20 cellular contexts compared by ENCODE assay signal in genomic region chr12:129296636-129297035, GRCh38.
"Had no signal": no experiment of that assay in that cellular context is flagged by ENCODE, and none has a peak within 500 bp of the region (broad histone marks: within the 10 kb centered on the region; RNA-seq: fewer than 3 reads in every experiment).

No MANE protein-coding gene starts in this region.

- H3K36me3 ChIP-seq: esophagus muscularis mucosa, gastrocnemius medialis, heart right ventricle, left lung, lower lobe of right lung had no signal

- H3K9me3 ChIP-seq: gastrocnemius medialis, left lung, mucosa of descending colon had no signal

- H3K36me3 Mint-ChIP-seq: mesothelial cell of epicardium; naive B cell; naive thymus-derived CD8-positive, alpha-beta T cell had no signal

- H3K27me3 ChIP-seq: dorsolateral prefrontal cortex, esophagus muscularis mucosa, gastrocnemius medialis, left lung had no signal

- H3K4me1 Mint-ChIP-seq: mesothelial cell of epicardium; naive B cell; naive thymus-derived CD8-positive, alpha-beta T cell had no signal

- H3K4me1 ChIP-seq: esophagus muscularis mucosa, gastrocnemius medialis, heart right ventricle, left lung, lower lobe of right lung had no signal

- H3K27ac Mint-ChIP-seq: mesothelial cell of epicardium; naive B cell; naive thymus-derived CD8-positive, alpha-beta T cell had no signal

- H3K27ac ChIP-seq: coronary artery, dorsolateral prefrontal cortex, esophagus muscularis mucosa, gastrocnemius medialis, heart right ventricle, left lung, lower lobe of right lung had no signal

- H3K4me3 Mint-ChIP-seq: mesothelial cell of epicardium; naive B cell; naive thymus-derived CD8-positive, alpha-beta T cell had no signal

- H3K4me3 ChIP-seq: coronary artery, dorsolateral prefrontal cortex, esophagus muscularis mucosa, gastrocnemius medialis, heart right ventricle, left lung, lower lobe of right lung, mucosa of descending colon had no signal

- ATAC-seq: gastrocnemius medialis; heart right ventricle; left cardiac atrium; left lung; left ventricle myocardium superior; lower lobe of right lung; mucosa of descending colon; naive thymus-derived CD8-positive, alpha-beta T cell had no signal

- DNase-seq: dermis blood vessel endothelial cell; dorsolateral prefrontal cortex; effector CD4-positive, alpha-beta T cell; effector memory CD4-positive, alpha-beta T cell; foreskin melanocyte; gastrocnemius medialis; glutamatergic neuron; heart right ventricle; hippocampal formation; left cardiac atrium; left lung; left ventricle myocardium superior; lower lobe of right lung; mesenchymal stem cell; mucosa of descending colon; naive B cell; naive thymus-derived CD8-positive, alpha-beta T cell had no signal

- H3K27me3 Mint-ChIP-seq: naive B cell; naive thymus-derived CD8-positive, alpha-beta T cell had no signal
